8 cellular contexts compared by ENCODE assay signal in genomic region chr4:89299153-89299789, GRCh38. TPM values are rescaled to one million over a fixed set of nuclear protein-coding genes. Genes with fewer than 3 reads are reported as not detected.
A peak's percentile ranks its signal among the peaks of the same experiment; 100 is the strongest.
DNase-seq lines count a peak whose midpoint lies in the region; ATAC-seq and TF ChIP-seq lines count a peak whose summit lies in the region.

No MANE protein-coding gene starts in this region.

- POLR2A ChIA-PET in CD8-positive, alpha-beta T cell (lab: Charles Lee): interaction anchor here (1.2 to 3.3 kb wide), 5 partner anchors 9 to 136 kb away, joined by 3 to 19 read pairs (median 10); partner anchors contain the start of gene GPRIN3

- peak overlapping the region; percentile 97 for H3K27ac Mint-ChIP-seq in CD8-positive, alpha-beta T cell
- H3K27ac Mint-ChIP-seq in activated naive CD8-positive, alpha-beta T cell treated with anti-CD3 and anti-CD28 coated beads, Interleukin-2, amount 50 U/mL, for 24 hours: peak overlapping the region; percentile 95

- peak overlapping the region; percentile 90 for H3K4me3 Mint-ChIP-seq in CD8-positive, alpha-beta T cell
- H3K4me3 Mint-ChIP-seq in activated naive CD8-positive, alpha-beta T cell treated with anti-CD3 and anti-CD28 coated beads, Interleukin-2, amount 50 U/mL, for 24 hours: peak overlapping the region; percentile 84

- peak overlapping the region; percentile 60 to 74 for H3K9ac ChIP-seq in mucosa of rectum (ENCODE audit: low read depth in 1 of 2, low read length in 2 of 2)

- H3K9me3 ChIP-seq in CD8-positive, alpha-beta T cell (ENCODE audit: low read length): no peaks in the 10 kb centered on the region
- no peaks in the 10 kb centered on the region for H3K9me3 ChIP-seq in mucosa of rectum (ENCODE audit: control insufficient read depth in 2 of 2, low read length in 2 of 2)

- no peaks in the 10 kb centered on the region for H3K27me3 Mint-ChIP-seq in CD8-positive, alpha-beta T cell (ENCODE audit: low read depth)
- no peaks in the 10 kb centered on the region for H3K27me3 Mint-ChIP-seq in activated naive CD8-positive, alpha-beta T cell treated with anti-CD3 and anti-CD28 coated beads, Interleukin-2, amount 50 U/mL, for 24 hours

- CTCF ChIA-PET in CD8-positive, alpha-beta T cell (lab: Charles Lee): interaction anchor here (1.0 to 6.7 kb wide), 8 partner anchors 9 to 73 kb away, joined by 3 to 37 read pairs (median 6); partner anchors contain the start of gene GPRIN3

- peaks cover 4% of the 10 kb centered on the region for H3K36me3 Mint-ChIP-seq in CD8-positive, alpha-beta T cell
- H3K36me3 Mint-ChIP-seq in activated naive CD8-positive, alpha-beta T cell treated with anti-CD3 and anti-CD28 coated beads, Interleukin-2, amount 50 U/mL, for 24 hours (ENCODE audit: low read depth): no peaks in the 10 kb centered on the region

- H3K4me1 ChIP-seq in CD8-positive, alpha-beta T cell (ENCODE audit: insufficient read depth, low read length): peaks cover 83% of the 10 kb centered on the region
- H3K4me1 ChIP-seq in mucosa of rectum (ENCODE audit: control insufficient read depth in 2 of 2, insufficient read depth in 2 of 2, low read length in 2 of 2): peaks cover 38 to 66% of the 10 kb centered on the region in 2 donors

- no peaks in the 10 kb centered on the region for H3K9me3 Mint-ChIP-seq in CD8-positive, alpha-beta T cell
- H3K9me3 Mint-ChIP-seq in activated naive CD8-positive, alpha-beta T cell treated with anti-CD3 and anti-CD28 coated beads, Interleukin-2, amount 50 U/mL, for 24 hours: no peaks in the 10 kb centered on the region

- TF ChIP-seq CTCF in CD8-positive, alpha-beta T cell (IDR thresholded peaks at IDR 0.05): no peak

- DNase-seq in CD8-positive, alpha-beta T cell: no peak
- DNase-seq in activated naive CD8-positive, alpha-beta T cell treated with anti-CD3 and anti-CD28 coated beads, Interleukin-2, amount 50 U/mL, for 24 hours: no peak
- DNase-seq in LoVo (ENCODE audit: low spot score) (no peak), substantia nigra (lab: John Stamatoyannopoulos, UW) (no peak), GF-D8 (lab: John Stamatoyannopoulos, UW) (no peak), islet precursor cell (no peak)

- H3K27me3 ChIP-seq in CD8-positive, alpha-beta T cell (ENCODE audit: insufficient read depth, low read length): no peaks in the 10 kb centered on the region
- H3K27me3 ChIP-seq in mucosa of rectum (ENCODE audit: control insufficient read depth in 2 of 2, insufficient read depth in 2 of 2, low read length in 2 of 2): no peaks in the 10 kb centered on the region

- peak; percentile 39 for ATAC-seq in CD8-positive, alpha-beta T cell
- ATAC-seq in HG02798 (IDR thresholded peaks at IDR 0.05; ENCODE audit: poor library complexity, unreplicated experiment): peak; percentile 33
- peak; percentile 26 for ATAC-seq in activated naive CD8-positive, alpha-beta T cell treated with anti-CD3 and anti-CD28 coated beads, Interleukin-2, amount 50 U/mL, for 24 hours

- H3K4me1 Mint-ChIP-seq in CD8-positive, alpha-beta T cell (ENCODE audit: low read depth): peaks cover 84% of the 10 kb centered on the region
- peaks cover 92% of the 10 kb centered on the region for H3K4me1 Mint-ChIP-seq in activated naive CD8-positive, alpha-beta T cell treated with anti-CD3 and anti-CD28 coated beads, Interleukin-2, amount 50 U/mL, for 24 hours

- no peaks in the 10 kb centered on the region for H3K36me3 ChIP-seq in CD8-positive, alpha-beta T cell (ENCODE audit: insufficient read depth, low read length)
- no peaks in the 10 kb centered on the region for H3K36me3 ChIP-seq in mucosa of rectum (ENCODE audit: control insufficient read depth in 2 of 2, insufficient read depth in 2 of 2, low read length in 2 of 2)

- H3K27ac ChIP-seq in CD8-positive, alpha-beta T cell (ENCODE audit: low read depth, low read length): peak overlapping the region; percentile 43
- H3K27ac ChIP-seq in mucosa of rectum (ENCODE audit: low read depth in 2 of 2, low read length in 2 of 2) (peak overlapping the region; percentile 82 to 87), substantia nigra (ENCODE audit: low read depth, low read length, poor library complexity, severe bottlenecking) (no peak overlapping the region)

- peak overlapping the region; percentile 45 for H3K4me3 ChIP-seq in CD8-positive, alpha-beta T cell (ENCODE audit: low read depth, low read length)
- H3K4me3 ChIP-seq in mucosa of rectum (ENCODE audit: low read length in 2 of 2): peak overlapping the region; percentile 60 to 79

- intact Hi-C loops in CD8-positive, alpha-beta T cell (cut with DNase I, micrococcal nuclease): loop anchor here in 1 of 2 experiments (1.0 to 5.0 kb wide), 3 partner anchors 8 to 707 kb away; partner anchors contain the start of genes GPRIN3, HERC3 and TIGD2

RNA-seq across cellular contexts. Expression of gene GPRIN3, which starts 8.3 kb away (rescaled TPM):
- total RNA-seq in CD8-positive, alpha-beta T cell: 10 to 100 TPM; 32.1 to 34.4 TPM
